Comparison of ENCODE assay signal across 28 cellular contexts in genomic region chr12:88338486-88338885, GRCh38.
"Had no signal": no experiment of that assay in that cellular context is flagged by ENCODE, and none has a peak within 500 bp of the region (broad histone marks: within the 10 kb centered on the region; RNA-seq: fewer than 3 reads in every experiment).

No MANE protein-coding gene starts in this region.

- H3K9me3 ChIP-seq: body of pancreas, neutrophil, pancreas, psoas muscle, sigmoid colon, stomach, thyroid gland, upper lobe of left lung had no signal

- H3K36me3 ChIP-seq: neutrophil, pancreas, sigmoid colon, stomach, thyroid gland, upper lobe of left lung had no signal

- H3K79me2 ChIP-seq: hepatocyte had no signal

- H3K4me3 Mint-ChIP-seq: activated naive CD8-positive, alpha-beta T cell; effector memory CD8-positive, alpha-beta T cell; mesothelial cell of epicardium; naive B cell; nephron progenitor cell; stimulated activated naive B cell treated with anti-CD40 and anti-IgM and Interleukin-4, amounts not matched to agents 10 μg/mL and 1 μg/mL and 100 μg/mL, for 72 hours; T-helper 2 cell treated with Interferon-gamma antibody and Interleukin-4, amounts not matched to agents 5 μg/mL and 100 μg/mL, for 36 hours had no signal

- H3K4me3 ChIP-seq: body of pancreas, hepatocyte, pancreas, psoas muscle, sigmoid colon, stomach, thyroid gland, upper lobe of left lung had no signal

- H2AFZ ChIP-seq: hepatocyte had no signal

- H3K27me3 Mint-ChIP-seq: activated naive CD8-positive, alpha-beta T cell; effector memory CD8-positive, alpha-beta T cell; naive B cell; stimulated activated naive B cell treated with anti-CD40 and anti-IgM and Interleukin-4, amounts not matched to agents 10 μg/mL and 1 μg/mL and 100 μg/mL, for 72 hours had no signal

- H3K27ac ChIP-seq: body of pancreas, hepatocyte, neutrophil, pancreas, psoas muscle, sigmoid colon, stomach, thyroid gland, upper lobe of left lung, VCaP had no signal

- H3K36me3 Mint-ChIP-seq: activated naive CD8-positive, alpha-beta T cell; mesothelial cell of epicardium; naive B cell; stimulated activated naive B cell treated with anti-CD40 and anti-IgM and Interleukin-4, amounts not matched to agents 10 μg/mL and 1 μg/mL and 100 μg/mL, for 72 hours had no signal

- H3K9me3 Mint-ChIP-seq: nephron progenitor cell had no signal

- H3K27ac Mint-ChIP-seq: activated naive CD8-positive, alpha-beta T cell; effector memory CD8-positive, alpha-beta T cell; mesothelial cell of epicardium; naive B cell; nephron progenitor cell; stimulated activated naive B cell treated with anti-CD40 and anti-IgM and Interleukin-4, amounts not matched to agents 10 μg/mL and 1 μg/mL and 100 μg/mL, for 72 hours; T-helper 2 cell treated with Interferon-gamma antibody and Interleukin-4, amounts not matched to agents 5 μg/mL and 100 μg/mL, for 36 hours had no signal

- H3K4me1 ChIP-seq: psoas muscle, thyroid gland, upper lobe of left lung had no signal

- H3K4me2 ChIP-seq: hepatocyte had no signal

- DNase-seq: activated CD4-positive, alpha-beta T cell treated with anti-CD3 and anti-CD28 coated beads for 48 hours; activated CD4-positive, alpha-beta T cell treated with anti-CD3 and anti-CD28 coated beads, Interleukin-2, amount 50 U/mL, for 48 hours; activated CD8-positive, alpha-beta memory T cell treated with anti-CD3 and anti-CD28 coated beads for 24 hours; activated effector memory CD4-positive, alpha-beta T cell treated with Interleukin-2 at 50 U/mL for 16 hours; activated naive CD4-positive, alpha-beta T cell treated with Interleukin-2 at 50 U/mL for 16 hours; anterior cingulate cortex; body of pancreas; cortex of kidney; effector memory CD8-positive, alpha-beta T cell; kidney; left colon; naive B cell; nephron progenitor cell; pancreas; psoas muscle; sigmoid colon; stimulated activated CD4-positive, alpha-beta T cell treated with anti-CD3 and anti-CD28 coated beads, Interleukin-15, amount 100 ng/mL, for 24 hours; stimulated activated CD4-positive, alpha-beta T cell treated with anti-CD3 and anti-CD28 coated beads, Interleukin-2, amount 100 ng/mL, for 24 hours; stimulated activated naive B cell treated with anti-CD40 and anti-IgM and Interleukin-4, amounts not matched to agents 10 μg/mL and 1 μg/mL and 100 μg/mL, for 72 hours; stomach; thyroid gland; upper lobe of left lung had no signal

- H3K4me1 Mint-ChIP-seq: naive B cell; nephron progenitor cell; stimulated activated naive B cell treated with anti-CD40 and anti-IgM and Interleukin-4, amounts not matched to agents 10 μg/mL and 1 μg/mL and 100 μg/mL, for 72 hours had no signal

- H3K27me3 ChIP-seq: body of pancreas, hepatocyte, neutrophil, pancreas, sigmoid colon, stomach, thyroid gland, upper lobe of left lung had no signal
